Comparison of ENCODE assay signal across 20 cellular contexts in genomic region chr2:156695595-156695994, GRCh38.
"Had no signal": no experiment of that assay in that cellular context is flagged by ENCODE, and none has a peak within 500 bp of the region (broad histone marks: within the 10 kb centered on the region; RNA-seq: fewer than 3 reads in every experiment).

No MANE protein-coding gene starts in this region.

- DNase-seq: activated CD4-positive, alpha-beta T cell treated with anti-CD3 and anti-CD28 coated beads for 48 hours; activated CD4-positive, alpha-beta T cell treated with anti-CD3 and anti-CD28 coated beads, Interleukin-2, amount 50 U/mL, for 4 hours; activated CD4-positive, CD25-positive, alpha-beta regulatory T cell treated with anti-CD3 and anti-CD28 coated beads, Interleukin-2, amount 50 U/mL, for 72 hours; activated CD8-positive, alpha-beta memory T cell treated with anti-CD3 and anti-CD28 coated beads, Interleukin-2, amount 10 ng/mL, durations not matched to agents 7 days and 5 days; activated effector memory CD4-positive, alpha-beta T cell treated with anti-CD3 and anti-CD28 coated beads, Interleukin-2, amount 50 U/mL, for 16 hours; activated naive CD4-positive, alpha-beta T cell treated with anti-CD3 and anti-CD28 coated beads for 36 hours; activated T-cell treated with anti-CD3 and anti-CD28 coated beads, Interleukin-2, amount 50 U/mL, for 4 hours; Karpas-422; NCI-H146; NCI-H187 treated with DMSO at 0.1 percent for 48 hours; NCI-H2081 treated with DMSO at 0.1 percent for 48 hours; NCI-H2227 treated with DMSO at 0.1 percent for 48 hours; NCI-H446 treated with DMSO at 0.1 percent for 48 hours; NCI-H748 treated with DMSO at 0.1 percent for 48 hours; PC-3; SIG-M5; T-helper 17 cell; T-helper 9 cell had no signal

- H3K27me3 ChIP-seq: cardiac muscle cell had no signal

- H3K27ac ChIP-seq: cardiac muscle cell had no signal

- H3K36me3 ChIP-seq: cardiac muscle cell had no signal

- H3K4me3 ChIP-seq: cardiac muscle cell, K562 had no signal
